Comparison of ENCODE assay signal across 8 cellular contexts in the genomic region with DNA sequence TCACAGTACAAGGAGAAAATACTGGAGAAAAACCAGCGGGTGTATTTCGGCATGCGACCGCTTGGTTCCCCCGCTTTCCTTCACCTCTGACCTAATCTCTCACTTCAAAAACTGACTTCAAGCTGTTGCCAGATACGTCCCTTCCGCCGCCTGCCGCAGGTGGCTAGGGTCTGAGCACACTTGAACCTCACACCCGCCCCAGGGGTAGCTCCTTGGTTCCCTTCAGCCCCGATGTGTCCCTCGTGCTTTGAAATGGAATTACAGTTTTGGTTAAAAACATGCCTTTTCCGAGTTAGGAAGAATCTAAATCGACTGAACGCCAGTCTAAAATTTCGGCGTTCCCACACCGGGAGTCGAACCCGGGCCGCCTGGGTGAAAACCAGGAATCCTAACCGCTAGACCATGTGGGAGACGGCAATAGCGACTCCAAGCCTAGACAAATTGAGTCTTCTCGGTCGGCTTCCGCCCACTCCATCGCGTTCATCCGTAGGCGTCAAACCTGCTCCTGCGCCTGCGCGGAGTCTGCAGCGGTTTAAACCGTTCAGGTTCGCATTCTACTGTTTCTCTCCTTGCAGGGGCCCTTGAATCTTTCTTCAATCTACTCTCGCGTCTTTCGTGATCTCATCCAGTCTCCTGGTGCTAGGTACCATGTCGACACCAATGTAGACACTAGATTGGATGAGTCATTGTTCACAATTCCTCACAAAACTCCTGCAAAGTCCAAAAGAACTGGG.
DNase-seq lines count a peak whose midpoint lies in the region; ATAC-seq lines count a peak whose summit lies in the region.

No MANE protein-coding gene starts in this region.

- peak overlapping the region; percentile 69 for H3K4me3 ChIP-seq in BLaER1

- no peaks in the 10 kb centered on the region for H3K27me3 ChIP-seq in BLaER1

- peak; percentile 86 for ATAC-seq in GM19324 (IDR thresholded peaks at IDR 0.05; ENCODE audit: low FRiP score, unreplicated experiment)
- ATAC-seq in HG03460 (IDR thresholded peaks at IDR 0.05; ENCODE audit: unreplicated experiment): peak; percentile 70
- peak; percentile 84 for ATAC-seq in left lobe of liver

- peak overlapping the region; percentile 81 for H3K27ac ChIP-seq in BLaER1

- H3K9me3 ChIP-seq in BLaER1: no peaks in the 10 kb centered on the region

- peak overlapping the region; percentile 80 for H3K9ac ChIP-seq in BLaER1

- H3K4me2 ChIP-seq in BLaER1: peak overlapping the region; percentile 78

- no peaks in the 10 kb centered on the region for H4K20me1 ChIP-seq in BLaER1

- no peaks in the 10 kb centered on the region for H3K36me3 ChIP-seq in BLaER1

- peaks cover 14% of the 10 kb centered on the region for H3K4me1 ChIP-seq in BLaER1

- DNase-seq in NCI-H69 (lab: John Stamatoyannopoulos, UW): peak; percentile 94
- DNase-seq in activated CD4-positive, alpha-beta T cell treated with anti-CD3 and anti-CD28 coated beads, Interleukin-2, amount 50 U/mL, for 1 hour: peak; percentile 98
- peak; percentile 96 for DNase-seq in dermis blood vessel endothelial cell
- DNase-seq in left lobe of liver (ENCODE audit: low spot score): peak; percentile 96
- DNase-seq in stimulated activated CD4-positive, alpha-beta T cell treated with anti-CD3 and anti-CD28 coated beads, Interleukin-1b, Interleukin-23, amount 100 ng/mL, for 48 hours: peak; percentile 95

Comparison
In these comparisons a context has a peak if more than half of its experiments do, and no peak if none do; other contexts are left out.
1. Peak in every context shown above with its lines: DNase-seq, ATAC-seq, H3K4me3 ChIP-seq and H3K27ac ChIP-seq.